Comparison of ENCODE assay signal across 17 cellular contexts in the genomic region with DNA sequence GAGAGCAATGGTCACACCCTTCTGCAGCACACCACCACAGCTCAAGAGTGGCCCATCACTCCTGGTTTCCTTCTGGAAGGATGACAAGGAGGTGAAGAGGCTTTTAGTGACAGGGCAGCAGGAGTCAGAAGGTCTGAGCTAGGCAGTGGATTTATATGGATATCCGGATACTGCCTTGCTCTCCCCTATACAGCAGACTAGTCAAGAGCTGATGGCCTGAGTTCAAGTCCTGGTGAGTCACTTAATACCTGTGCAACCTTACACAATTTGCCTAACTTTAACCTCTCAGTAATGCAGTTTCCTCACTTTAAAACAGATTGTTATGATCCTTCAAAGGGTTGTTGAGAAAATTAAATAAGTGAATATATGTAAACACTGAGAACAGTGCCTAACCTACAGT. TPM values are rescaled to one million over a fixed set of nuclear protein-coding genes. Genes with fewer than 3 reads are reported as not detected.
DNase-seq lines count a peak whose midpoint lies in the region; ATAC-seq and TF ChIP-seq lines count a peak whose summit lies in the region.
"Had no signal": no experiment of that assay in that cellular context is flagged by ENCODE, and none has a peak within 500 bp of the region (broad histone marks: within the 10 kb centered on the region; RNA-seq: fewer than 3 reads in every experiment).

No MANE protein-coding gene starts in this region.

- no peaks in the 10 kb centered on the region for H3K9me3 ChIP-seq in left ventricle myocardium inferior (replicated peaks)
- H3K9me3 ChIP-seq: gastrocnemius medialis had no signal

- H3K36me3 ChIP-seq in left ventricle myocardium inferior, result peaks cover 4% of the 10 kb centered on the region
- no peaks in the 10 kb centered on the region for H3K36me3 ChIP-seq in mesendoderm (ENCODE audit: control insufficient read depth, insufficient read depth, low read length)
- H3K36me3 ChIP-seq: gastrocnemius medialis had no signal

- no peak for TF ChIP-seq CTCF in left ventricle myocardium inferior (IDR thresholded peaks at IDR 0.05; ENCODE audit: borderline replicate concordance)
- no peak for TF ChIP-seq CTCF in chondrocyte (IDR thresholded peaks at IDR 0.05)

- H3K4me3 Mint-ChIP-seq in chondrocyte (ENCODE audit: unreplicated experiment), result no peak overlapping the region
- H3K4me3 Mint-ChIP-seq: activated CD4-positive, alpha-beta T cell treated with anti-CD3 and anti-CD28 coated beads for 36 hours had no signal

- H3K9ac ChIP-seq in mesendoderm (ENCODE audit: low read length), result no peak overlapping the region

- no peak overlapping the region for H2BK120ac ChIP-seq in mesendoderm (ENCODE audit: low read depth, low read length)

- H3K4me1 ChIP-seq in left ventricle myocardium inferior (peaks cover 67% of the 10 kb centered on the region), mesendoderm (ENCODE audit: control insufficient read depth, low read depth, low read length) (peaks cover 15% of the 10 kb centered on the region)

- H2BK15ac ChIP-seq in mesendoderm (replicated peaks; ENCODE audit: low read depth), result no peak overlapping the region

- H3K9me3 Mint-ChIP-seq in chondrocyte (ENCODE audit: low read depth), result no peaks in the 10 kb centered on the region

- no peak overlapping the region for H2AK5ac ChIP-seq in mesendoderm (ENCODE audit: low read length)

- no peak overlapping the region for H4K8ac ChIP-seq in mesendoderm (ENCODE audit: low read depth, low read length)

- peak overlapping the region; percentile 42 for H3K56ac ChIP-seq in mesendoderm (ENCODE audit: low read length)

- peaks cover 77% of the 10 kb centered on the region for H3K4me1 Mint-ChIP-seq in chondrocyte (ENCODE audit: low read depth)

- peak overlapping the region; percentile 9 for H3K27ac Mint-ChIP-seq in chondrocyte (ENCODE audit: unreplicated experiment)

- H3K18ac ChIP-seq in mesendoderm (ENCODE audit: low read length), result no peak overlapping the region

- H3K27ac ChIP-seq in left ventricle myocardium inferior (replicated peaks) (peak overlapping the region; percentile 75), mesendoderm (ENCODE audit: low read depth, low read length) (no peak overlapping the region)

- H3K79me1 ChIP-seq in mesendoderm (ENCODE audit: low read length), result peaks cover 3% of the 10 kb centered on the region

- H3K4me3 ChIP-seq in left ventricle myocardium inferior (no peak overlapping the region), mesendoderm (ENCODE audit: low read length) (no peak overlapping the region)
- H3K4me3 ChIP-seq: gastrocnemius medialis had no signal

- H3K27me3 ChIP-seq in left ventricle myocardium inferior (ENCODE audit: low read depth) (no peaks in the 10 kb centered on the region), mesendoderm (ENCODE audit: insufficient read depth, low read length, poor library complexity) (no peaks in the 10 kb centered on the region)
- H3K27me3 ChIP-seq: gastrocnemius medialis had no signal

- no peak overlapping the region for H2BK5ac ChIP-seq in mesendoderm (ENCODE audit: low read length)

- no peak overlapping the region for H3K4me2 ChIP-seq in mesendoderm (ENCODE audit: low read length)

- H3K36me3 Mint-ChIP-seq in chondrocyte (ENCODE audit: low read depth), result no peaks in the 10 kb centered on the region

- H3K23ac ChIP-seq in mesendoderm (ENCODE audit: low read length), result no peak overlapping the region

- no peak overlapping the region for H4K5ac ChIP-seq in mesendoderm (ENCODE audit: low read length)

- no peak for DNase-seq in left ventricle myocardium inferior
- no peak for DNase-seq in left cardiac atrium
- no peak for DNase-seq in chondrocyte (ENCODE audit: low spot score)
- no peak for DNase-seq in mesendoderm
- DNase-seq in NCI-H510A (lab: John Stamatoyannopoulos, UW), result no peak
- DNase-seq in globus pallidus (ENCODE audit: low spot score), result no peak
- DNase-seq: activated CD4-positive, alpha-beta T cell treated with anti-CD3 and anti-CD28 coated beads for 36 hours; effector CD8-positive, alpha-beta T cell; gastrocnemius medialis; GOT3; KG1; naive thymus-derived CD4-positive, alpha-beta T cell; NCI-H187; stimulated activated naive CD4-positive, alpha-beta T cell treated with Interleukin-2 at 50 U/mL for 16 hours had no signal

- ATAC-seq in left cardiac atrium, result no peak
- no peak for ATAC-seq in HG02973 (IDR thresholded peaks at IDR 0.05; ENCODE audit: unreplicated experiment)
- ATAC-seq in HG03280 (IDR thresholded peaks at IDR 0.05; ENCODE audit: unreplicated experiment), result no peak
- ATAC-seq: activated CD4-positive, alpha-beta T cell treated with anti-CD3 and anti-CD28 coated beads for 36 hours; gastrocnemius medialis; naive thymus-derived CD4-positive, alpha-beta T cell; sciatic nerve had no signal

- no CpG with 5 or more reads among the region's 1 CpG for WGBS in mesendoderm (ENCODE audit: extremely low coverage, insufficient coverage, low lambda C conversion rate)

- H3K27me3 Mint-ChIP-seq in chondrocyte (ENCODE audit: low read depth), result no peaks in the 10 kb centered on the region
- H3K27me3 Mint-ChIP-seq: activated CD4-positive, alpha-beta T cell treated with anti-CD3 and anti-CD28 coated beads for 36 hours; naive thymus-derived CD4-positive, alpha-beta T cell had no signal

- intact Hi-C loops in left ventricle myocardium inferior (cut with micrococcal nuclease), result no loop called here
- intact Hi-C loops in left cardiac atrium (cut with DNase I), result loop anchor here in 1 of 2 donors (10.0 kb wide), 1 partner anchor 57 kb away; no protein-coding TSS in a partner anchor

- no peaks in the 10 kb centered on the region for H3K79me2 ChIP-seq in mesendoderm (ENCODE audit: control insufficient read depth, insufficient read depth, low read length)

- no peak overlapping the region for H3K4ac ChIP-seq in mesendoderm (ENCODE audit: low read depth, low read length)

RNA-seq across cellular contexts. Expression of a gene that starts 22.9 kb away (rescaled TPM):
- total RNA-seq in left ventricle myocardium inferior (397 TPM), left cardiac atrium (100 to 1,000 TPM; 179 to 190 TPM), chondrocyte (24.4 to 30.0 TPM (median 26.1 TPM) in 3 replicates)
- 12.7 TPM for polyA plus RNA-seq in mesendoderm (2013, experiment 1 of 2)
- 11.4 TPM for polyA plus RNA-seq in mesendoderm (2013, experiment 2 of 2)
